Comparison of ENCODE assay signal across 27 cellular contexts in the genomic region with DNA sequence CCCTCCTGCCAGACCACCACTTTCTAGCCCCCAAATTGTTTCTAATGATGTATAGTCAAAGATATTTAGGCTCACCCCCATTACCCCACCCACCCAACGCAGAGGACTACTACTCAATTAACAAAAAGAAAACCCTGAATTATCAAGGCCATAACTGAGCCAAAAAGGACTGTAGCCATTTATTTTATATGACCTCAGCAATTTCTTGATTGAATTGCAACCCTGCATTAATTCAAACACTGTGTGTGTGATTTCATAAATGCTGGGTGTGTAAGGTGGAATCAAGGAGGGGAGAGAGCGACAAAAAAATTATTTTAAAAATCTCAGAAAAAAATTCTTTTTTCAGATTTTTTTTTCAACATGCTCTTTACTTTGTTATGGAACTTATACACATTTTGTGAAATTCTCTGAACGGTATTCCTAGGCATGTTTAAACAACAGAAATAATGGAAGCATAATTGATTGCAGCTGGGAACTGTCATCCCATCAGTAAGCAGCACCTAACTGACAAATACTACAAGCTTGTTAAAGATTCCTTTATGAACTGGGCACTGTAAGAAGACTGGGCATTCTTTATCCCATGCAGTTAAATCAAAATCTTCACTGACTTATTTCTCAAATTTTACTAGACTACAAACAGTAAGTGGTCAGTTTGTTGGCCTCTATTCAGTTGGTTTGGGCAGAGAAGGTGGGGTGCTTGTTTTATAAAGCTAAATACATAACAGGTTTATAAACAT.
"Had no signal": no experiment of that assay in that cellular context is flagged by ENCODE, and none has a peak within 500 bp of the region (broad histone marks: within the 10 kb centered on the region; RNA-seq: fewer than 3 reads in every experiment).

No MANE protein-coding gene starts in this region.

- H3K4me3 ChIP-seq: colonic mucosa, esophagus squamous epithelium, ovary, right atrium auricular region, spleen, suprapubic skin, tibial nerve, uterus had no signal

- H3K9me3 ChIP-seq: colonic mucosa, esophagus squamous epithelium, ovary, right atrium auricular region, spleen, suprapubic skin, tibial nerve, uterus had no signal

- H3K27me3 ChIP-seq: colonic mucosa, esophagus squamous epithelium, ovary, right atrium auricular region, spleen, suprapubic skin, tibial nerve, uterus had no signal

- H3K36me3 ChIP-seq: colonic mucosa, esophagus squamous epithelium, ovary, right atrium auricular region, spleen, suprapubic skin, tibial nerve, uterus had no signal

- H3K9me3 Mint-ChIP-seq: activated CD4-positive, alpha-beta memory T cell treated with anti-CD3 and anti-CD28 coated beads, Interleukin-2, amount 10 ng/mL, durations not matched to agents 7 days and 5 days; activated CD4-positive, alpha-beta T cell treated with anti-CD3 and anti-CD28 coated beads, Interleukin-2, amount 10 ng/mL, durations not matched to agents 7 days and 5 days; activated naive CD4-positive, alpha-beta T cell treated with anti-CD3 and anti-CD28 coated beads, Interleukin-2, amount 10 ng/mL, durations not matched to agents 7 days and 5 days had no signal

- DNase-seq: activated CD4-positive, alpha-beta memory T cell treated with anti-CD3 and anti-CD28 coated beads, Interleukin-2, amount 10 ng/mL, durations not matched to agents 7 days and 5 days; activated CD4-positive, alpha-beta T cell treated with anti-CD3 and anti-CD28 coated beads, Interleukin-2, amount 10 ng/mL, durations not matched to agents 7 days and 5 days; activated CD4-positive, CD25-positive, alpha-beta regulatory T cell treated with anti-CD3 and anti-CD28 coated beads, Interleukin-2, amount 50 U/mL, for 72 hours; activated CD8-positive, alpha-beta memory T cell treated with anti-CD3 and anti-CD28 coated beads, Interleukin-2, amount 50 U/mL, for 48 hours; activated gamma-delta T cell; activated naive CD4-positive, alpha-beta T cell treated with anti-CD3 and anti-CD28 coated beads, Interleukin-2, amount 10 ng/mL, durations not matched to agents 7 days and 5 days; activated T-cell treated with anti-CD3 and anti-CD28 coated beads, Interleukin-2, amount 50 U/mL, for 24 hours; amniotic stem cell; colonic mucosa; effector CD8-positive, alpha-beta T cell; esophagus squamous epithelium; glutamatergic neuron; kidney; left colon; mammary epithelial cell; naive thymus-derived CD4-positive, alpha-beta T cell; ovary; spleen; stimulated activated naive CD4-positive, alpha-beta T cell; T-helper 2 cell had no signal

- H3K4me1 ChIP-seq: colonic mucosa, esophagus squamous epithelium, right atrium auricular region, spleen, uterus had no signal

- H3K36me3 Mint-ChIP-seq: activated naive CD4-positive, alpha-beta T cell treated with anti-CD3 and anti-CD28 coated beads, Interleukin-2, amount 10 ng/mL, durations not matched to agents 7 days and 5 days; naive thymus-derived CD4-positive, alpha-beta T cell had no signal

- ATAC-seq: left colon; naive thymus-derived CD4-positive, alpha-beta T cell had no signal

- H3K27ac ChIP-seq: colonic mucosa, epithelial cell of prostate, esophagus squamous epithelium, ovary, spleen, suprapubic skin, uterus had no signal

- H3K27ac Mint-ChIP-seq: activated CD4-positive, alpha-beta memory T cell treated with anti-CD3 and anti-CD28 coated beads, Interleukin-2, amount 10 ng/mL, durations not matched to agents 7 days and 5 days; activated CD4-positive, alpha-beta T cell treated with anti-CD3 and anti-CD28 coated beads, Interleukin-2, amount 10 ng/mL, durations not matched to agents 7 days and 5 days; activated naive CD4-positive, alpha-beta T cell treated with anti-CD3 and anti-CD28 coated beads, Interleukin-2, amount 10 ng/mL, durations not matched to agents 7 days and 5 days; activated T-cell treated with anti-CD3 and anti-CD28 coated beads, Interleukin-2, amount 50 U/mL, for 24 hours; naive thymus-derived CD4-positive, alpha-beta T cell had no signal

- FAIRE-seq: bronchial epithelial cell, endometrium, kidney had no signal
